Comparison of ENCODE assay signal across 25 cellular contexts in genomic region chr5:156149203-156149602, GRCh38.
"Had no signal": no experiment of that assay in that cellular context is flagged by ENCODE, and none has a peak within 500 bp of the region (broad histone marks: within the 10 kb centered on the region; RNA-seq: fewer than 3 reads in every experiment).

No MANE protein-coding gene starts in this region.

- H3K27ac ChIP-seq: brain microvascular endothelial cell, gastrocnemius medialis, neutrophil, right lobe of liver, transverse colon, WERI-Rb-1 had no signal

- DNase-seq: activated CD4-positive, alpha-beta T cell treated with anti-CD3 and anti-CD28 coated beads for 1 hour; activated CD4-positive, alpha-beta T cell treated with anti-CD3 and anti-CD28 coated beads, Interleukin-2, amount 50 U/mL, for 1 hour; activated CD8-positive, alpha-beta T cell treated with anti-CD3 and anti-CD28 coated beads, Interleukin-2, amount 10 ng/mL, durations not matched to agents 7 days and 5 days; activated gamma-delta T cell; activated naive CD4-positive, alpha-beta T cell treated with anti-CD3 and anti-CD28 coated beads, Interleukin-2, amount 50 U/mL, for 16 hours; activated naive CD8-positive, alpha-beta T cell treated with anti-CD3 and anti-CD28 coated beads, Interleukin-2, amount 50 U/mL, for 24 hours; aorta; brain microvascular endothelial cell; caudate nucleus; dermis blood vessel endothelial cell; effector memory CD4-positive, alpha-beta T cell; gastrocnemius medialis; hippocampal formation; left ventricle myocardium superior; mammary epithelial cell; midbrain; posterior cingulate gyrus; right lobe of liver; small intestine; stimulated activated CD4-positive, alpha-beta T cell treated with anti-CD3 and anti-CD28 coated beads, Interleukin-2, amount 100 ng/mL, for 24 hours; stimulated activated naive CD8-positive, alpha-beta T cell treated with anti-CD3 and anti-CD28 coated beads, Interleukin-15, amount 100 ng/mL, for 72 hours; transverse colon; WERI-Rb-1 had no signal

- ATAC-seq: activated CD8-positive, alpha-beta T cell treated with anti-CD3 and anti-CD28 coated beads, Interleukin-2, amount 10 ng/mL, durations not matched to agents 7 days and 5 days; activated naive CD8-positive, alpha-beta T cell treated with anti-CD3 and anti-CD28 coated beads, Interleukin-2, amount 50 U/mL, for 24 hours; gastrocnemius medialis; left ventricle myocardium superior; right lobe of liver; stimulated activated effector memory CD8-positive, alpha-beta T cell treated with anti-CD3 and anti-CD28 coated beads, Interleukin-12 subunit alpha, Interleukin-12 subunit beta, amount 100 ng/mL, for 72 hours; stimulated activated naive CD8-positive, alpha-beta T cell treated with anti-CD3 and anti-CD28 coated beads, Interleukin-15, amount 100 ng/mL, for 72 hours had no signal
